ENCODE assay signal across 40 cellular contexts in the genomic region with DNA sequence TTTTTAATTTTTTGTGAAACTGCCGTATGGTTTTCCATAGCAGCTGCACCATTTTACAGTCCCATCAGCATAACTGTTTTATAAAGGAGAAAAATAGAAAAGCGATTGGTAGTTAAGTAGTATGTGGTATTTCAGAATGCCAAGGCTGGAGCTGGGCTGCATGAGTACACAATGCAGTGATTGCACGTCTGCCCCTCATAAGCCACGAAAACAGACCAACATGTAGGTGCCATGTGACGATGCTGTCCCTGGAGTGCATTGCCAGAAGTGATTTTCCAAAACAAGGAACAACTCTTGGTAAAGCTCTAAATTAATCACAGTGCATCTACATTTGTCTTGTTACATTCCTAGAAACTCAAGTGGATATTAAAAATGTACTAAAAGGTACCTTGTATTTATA.
"Had no signal": no experiment of that assay in that cellular context is flagged by ENCODE, and none has a peak within 500 bp of the region (broad histone marks: within the 10 kb centered on the region; RNA-seq: fewer than 3 reads in every experiment).

No MANE protein-coding gene starts in this region.

- H3K9me3 ChIP-seq: adrenal gland, ascending aorta, body of pancreas, breast epithelium had no signal

- H3K4me1 ChIP-seq: body of pancreas, breast epithelium had no signal

- H3K9me3 Mint-ChIP-seq: activated naive CD4-positive, alpha-beta T cell treated with anti-CD3 and anti-CD28 coated beads for 36 hours; activated naive CD4-positive, alpha-beta T cell treated with anti-CD3 and anti-CD28 coated beads, Interleukin-2, amount 10 ng/mL, durations not matched to agents 7 days and 5 days; activated naive CD4-positive, alpha-beta T cell treated with anti-CD3 and anti-CD28 coated beads, Interleukin-2, amount 50 U/mL, for 24 hours; activated naive CD4-positive, alpha-beta T cell treated with anti-CD3 and anti-CD28 coated beads, Interleukin-2, amount 50 U/mL, for 72 hours; activated naive CD8-positive, alpha-beta T cell treated with anti-CD3 and anti-CD28 coated beads for 36 hours; activated naive CD8-positive, alpha-beta T cell treated with anti-CD3 and anti-CD28 coated beads, Interleukin-2, amount 10 ng/mL, durations not matched to agents 7 days and 5 days; activated naive CD8-positive, alpha-beta T cell treated with anti-CD3 and anti-CD28 coated beads, Interleukin-2, amount 50 U/mL, for 24 hours; activated T-cell treated with anti-CD3 and anti-CD28 coated beads, Interleukin-2, amount 50 U/mL, for 24 hours; activated T-cell treated with anti-CD3 and anti-CD28 coated beads, Interleukin-2, amount 50 U/mL, for 4 hours; activated T-cell treated with anti-CD3 and anti-CD28 coated beads, Interleukin-2, amount 50 U/mL, for 72 hours; activated T-helper 1 cell treated with anti-CD3 and anti-CD28 coated beads, Interleukin-12 subunit alpha, Interleukin-12 subunit beta, Interleukin-2, Interleukin-4 antibody, amounts not matched to agents 30 ng/mL and 10 ng/mL and 1 ng/mL, durations not matched to agents 14 hours and 24 hours and 36 hours; activated T-helper 17 cell treated with anti-CD3 and anti-CD28 coated beads, Interleukin-2, amount 50 U/mL, for 72 hours; activated T-helper 2 cell treated with anti-CD3 and anti-CD28 coated beads, Interferon-gamma antibody, Interleukin-2, Interleukin-4, amounts not matched to agents 10 μg/mL and 5 μg/mL and 100 μg/mL, durations not matched to agents 14 hours and 24 hours and 36 hours; brain; central memory CD8-positive, alpha-beta T cell had no signal

- H3K27me3 Mint-ChIP-seq: activated naive CD8-positive, alpha-beta T cell treated with anti-CD3 and anti-CD28 coated beads for 36 hours; activated T-cell treated with anti-CD3 and anti-CD28 coated beads, Interleukin-2, amount 50 U/mL, for 24 hours; activated T-helper 17 cell treated with anti-CD3 and anti-CD28 coated beads, Interleukin-2, amount 50 U/mL, for 72 hours; brain; central memory CD8-positive, alpha-beta T cell had no signal

- H3K27me3 ChIP-seq: adrenal gland, ascending aorta, body of pancreas, brain microvascular endothelial cell, breast epithelium, cardiac muscle cell had no signal

- DNase-seq: activated effector memory CD4-positive, alpha-beta T cell treated with anti-CD3 and anti-CD28 coated beads, Interleukin-2, amount 50 U/mL, for 16 hours; activated effector memory CD4-positive, alpha-beta T cell treated with Interleukin-2 at 50 U/mL for 16 hours; activated gamma-delta T cell; activated gamma-delta T cell treated with Interleukin-2 at 50 U/mL for 16 hours; activated naive CD4-positive, alpha-beta T cell; activated naive CD4-positive, alpha-beta T cell treated with anti-CD3 and anti-CD28 coated beads for 36 hours; activated naive CD4-positive, alpha-beta T cell treated with anti-CD3 and anti-CD28 coated beads, Interleukin-2, amount 10 ng/mL, durations not matched to agents 7 days and 5 days; activated naive CD4-positive, alpha-beta T cell treated with anti-CD3 and anti-CD28 coated beads, Interleukin-2, amount 50 U/mL, for 16 hours; activated naive CD4-positive, alpha-beta T cell treated with Interleukin-2 at 50 U/mL for 16 hours; activated naive CD8-positive, alpha-beta T cell treated with anti-CD3 and anti-CD28 coated beads for 36 hours; activated naive CD8-positive, alpha-beta T cell treated with anti-CD3 and anti-CD28 coated beads, Interleukin-2, amount 10 ng/mL, durations not matched to agents 7 days and 5 days; activated naive CD8-positive, alpha-beta T cell treated with anti-CD3 and anti-CD28 coated beads, Interleukin-2, amount 50 U/mL, for 24 hours; activated T-cell treated with anti-CD3 and anti-CD28 coated beads, Interleukin-2, amount 50 U/mL, for 1 hour; activated T-cell treated with anti-CD3 and anti-CD28 coated beads, Interleukin-2, amount 50 U/mL, for 24 hours; activated T-cell treated with anti-CD3 and anti-CD28 coated beads, Interleukin-2, amount 50 U/mL, for 4 hours; activated T-cell treated with anti-CD3 and anti-CD28 coated beads, Interleukin-2, amount 50 U/mL, for 48 hours; activated T-cell treated with anti-CD3 and anti-CD28 coated beads, Interleukin-2, amount 50 U/mL, for 72 hours; adrenal gland; amniotic stem cell; amygdala; anterior cingulate cortex; aorta; body of pancreas; brain microvascular endothelial cell; caudate nucleus; central memory CD4-positive, alpha-beta T cell; cerebellar nuclear complex had no signal

- H3K27ac ChIP-seq: adrenal gland, ascending aorta, body of pancreas, brain microvascular endothelial cell, breast epithelium, cardiac muscle cell had no signal

- H3K27ac Mint-ChIP-seq: activated naive CD4-positive, alpha-beta T cell treated with anti-CD3 and anti-CD28 coated beads for 36 hours; activated naive CD4-positive, alpha-beta T cell treated with anti-CD3 and anti-CD28 coated beads, Interleukin-2, amount 10 ng/mL, durations not matched to agents 7 days and 5 days; activated naive CD4-positive, alpha-beta T cell treated with anti-CD3 and anti-CD28 coated beads, Interleukin-2, amount 50 U/mL, for 24 hours; activated naive CD4-positive, alpha-beta T cell treated with anti-CD3 and anti-CD28 coated beads, Interleukin-2, amount 50 U/mL, for 72 hours; activated naive CD8-positive, alpha-beta T cell; activated naive CD8-positive, alpha-beta T cell treated with anti-CD3 and anti-CD28 coated beads for 36 hours; activated naive CD8-positive, alpha-beta T cell treated with anti-CD3 and anti-CD28 coated beads, Interleukin-2, amount 10 ng/mL, durations not matched to agents 7 days and 5 days; activated naive CD8-positive, alpha-beta T cell treated with anti-CD3 and anti-CD28 coated beads, Interleukin-2, amount 50 U/mL, for 24 hours; activated T-cell treated with anti-CD3 and anti-CD28 coated beads, Interleukin-2, amount 50 U/mL, for 24 hours; activated T-cell treated with anti-CD3 and anti-CD28 coated beads, Interleukin-2, amount 50 U/mL, for 72 hours; activated T-helper 1 cell treated with anti-CD3 and anti-CD28 coated beads, Interleukin-12 subunit alpha, Interleukin-12 subunit beta, Interleukin-2, Interleukin-4 antibody, amounts not matched to agents 30 ng/mL and 10 ng/mL and 1 ng/mL, durations not matched to agents 14 hours and 24 hours and 36 hours; activated T-helper 17 cell treated with anti-CD3 and anti-CD28 coated beads, Interleukin-2, amount 50 U/mL, for 72 hours; activated T-helper 2 cell treated with anti-CD3 and anti-CD28 coated beads, Interferon-gamma antibody, Interleukin-2, Interleukin-4, amounts not matched to agents 10 μg/mL and 5 μg/mL and 100 μg/mL, durations not matched to agents 14 hours and 24 hours and 36 hours; brain had no signal

- H3K36me3 Mint-ChIP-seq: activated naive CD4-positive, alpha-beta T cell treated with anti-CD3 and anti-CD28 coated beads, Interleukin-2, amount 10 ng/mL, durations not matched to agents 7 days and 5 days; activated naive CD4-positive, alpha-beta T cell treated with anti-CD3 and anti-CD28 coated beads, Interleukin-2, amount 50 U/mL, for 24 hours; activated naive CD4-positive, alpha-beta T cell treated with anti-CD3 and anti-CD28 coated beads, Interleukin-2, amount 50 U/mL, for 72 hours; activated naive CD8-positive, alpha-beta T cell; activated naive CD8-positive, alpha-beta T cell treated with anti-CD3 and anti-CD28 coated beads for 36 hours; activated naive CD8-positive, alpha-beta T cell treated with anti-CD3 and anti-CD28 coated beads, Interleukin-2, amount 10 ng/mL, durations not matched to agents 7 days and 5 days; brain had no signal

- H3K36me3 ChIP-seq: adrenal gland, ascending aorta, brain microvascular endothelial cell, breast epithelium, cardiac muscle cell had no signal

- H3K4me3 Mint-ChIP-seq: activated naive CD4-positive, alpha-beta T cell treated with anti-CD3 and anti-CD28 coated beads for 36 hours; activated naive CD4-positive, alpha-beta T cell treated with anti-CD3 and anti-CD28 coated beads, Interleukin-2, amount 10 ng/mL, durations not matched to agents 7 days and 5 days; activated naive CD4-positive, alpha-beta T cell treated with anti-CD3 and anti-CD28 coated beads, Interleukin-2, amount 50 U/mL, for 24 hours; activated naive CD8-positive, alpha-beta T cell; activated naive CD8-positive, alpha-beta T cell treated with anti-CD3 and anti-CD28 coated beads for 36 hours; activated naive CD8-positive, alpha-beta T cell treated with anti-CD3 and anti-CD28 coated beads, Interleukin-2, amount 10 ng/mL, durations not matched to agents 7 days and 5 days; activated naive CD8-positive, alpha-beta T cell treated with anti-CD3 and anti-CD28 coated beads, Interleukin-2, amount 50 U/mL, for 24 hours; activated T-cell treated with anti-CD3 and anti-CD28 coated beads, Interleukin-2, amount 50 U/mL, for 24 hours; activated T-cell treated with anti-CD3 and anti-CD28 coated beads, Interleukin-2, amount 50 U/mL, for 4 hours; activated T-cell treated with anti-CD3 and anti-CD28 coated beads, Interleukin-2, amount 50 U/mL, for 72 hours; activated T-helper 1 cell treated with anti-CD3 and anti-CD28 coated beads, Interleukin-12 subunit alpha, Interleukin-12 subunit beta, Interleukin-2, Interleukin-4 antibody, amounts not matched to agents 30 ng/mL and 10 ng/mL and 1 ng/mL, durations not matched to agents 14 hours and 24 hours and 36 hours; activated T-helper 17 cell treated with anti-CD3 and anti-CD28 coated beads, Interleukin-2, amount 50 U/mL, for 72 hours; brain; central memory CD8-positive, alpha-beta T cell had no signal

- FAIRE-seq: astrocyte, bronchial epithelial cell had no signal

- ATAC-seq: activated naive CD4-positive, alpha-beta T cell treated with anti-CD3 and anti-CD28 coated beads, Interleukin-2, amount 50 U/mL, for 72 hours; activated naive CD8-positive, alpha-beta T cell treated with anti-CD3 and anti-CD28 coated beads, Interleukin-2, amount 50 U/mL, for 24 hours; activated T-cell treated with anti-CD3 and anti-CD28 coated beads, Interleukin-2, amount 50 U/mL, for 4 hours; activated T-cell treated with anti-CD3 and anti-CD28 coated beads, Interleukin-2, amount 50 U/mL, for 72 hours; activated T-helper 17 cell treated with anti-CD3 and anti-CD28 coated beads, Interleukin-2, amount 50 U/mL, for 72 hours; body of pancreas had no signal

- H3K4me3 ChIP-seq: adrenal gland, ascending aorta, body of pancreas, breast epithelium, cardiac muscle cell had no signal
